ENCODE assay signal across 8 cellular contexts in the genomic region with DNA sequence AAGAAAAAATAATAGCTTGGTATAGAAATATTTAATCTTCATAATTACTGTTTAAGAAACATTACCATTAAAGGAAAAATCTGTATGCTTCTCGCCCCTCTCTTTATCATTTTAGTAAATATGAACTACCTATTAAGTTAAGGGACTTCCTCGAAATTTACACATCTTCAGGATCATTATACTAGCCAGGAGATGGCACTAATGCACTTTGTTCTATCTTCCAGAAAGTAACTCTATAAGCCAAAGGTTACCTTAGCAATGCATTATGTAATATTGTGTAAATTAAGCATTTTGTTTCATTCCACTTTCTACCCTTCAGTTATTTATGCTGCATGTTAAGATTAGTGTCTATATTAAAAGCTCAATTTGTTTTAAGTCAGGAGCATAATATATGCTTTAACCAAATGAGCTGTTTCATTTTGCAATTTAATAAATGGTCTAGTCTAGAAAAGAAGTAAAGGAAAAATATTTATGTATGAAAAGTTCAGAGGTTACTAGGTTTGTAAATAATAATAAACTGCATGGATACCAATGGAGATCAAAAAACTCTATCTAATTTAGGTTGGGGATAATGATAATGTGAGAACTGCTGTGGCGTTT.
DNase-seq lines count a peak whose midpoint lies in the region; ATAC-seq and TF ChIP-seq lines count a peak whose summit lies in the region.

No MANE protein-coding gene starts in this region.

- no peaks in the 10 kb centered on the region for H3K79me2 ChIP-seq in KMS-11 (ENCODE audit: insufficient read depth, low read depth)

- no peak overlapping the region for H3K27ac ChIP-seq in KMS-11

- no peak overlapping the region for H3K9ac ChIP-seq in KMS-11

- peak; percentile 44 for DNase-seq in SHP77 treated with DMSO at 0.1 percent for 48 hours (lab: John Stamatoyannopoulos, UW)
- DNase-seq in kidney glomerular epithelial cell (lab: John Stamatoyannopoulos, UW) = peak; percentile 23
- DNase-seq in dedifferentiated amniotic fluid mesenchymal stem cell (ENCODE audit: extremely low spot score) = no peak
- no peak for DNase-seq in activated T-cell treated with anti-CD3 and anti-CD28 coated beads for 4 hours
- no peak for DNase-seq in mucosa of gallbladder (ENCODE audit: low spot score)

- H4K20me1 ChIP-seq in KMS-11 (ENCODE audit: insufficient read depth) = no peaks in the 10 kb centered on the region

- H2AFZ ChIP-seq in KMS-11 (ENCODE audit: low read depth) = no peak overlapping the region

- TF ChIP-seq CTCF in GM12872 (IDR thresholded peaks at IDR 0.05; ENCODE audit: insufficient read depth, low read depth, low read length) (peak; percentile 25; the same call in 1 of the 3 replicates), KMS-11 (conservative IDR thresholded peaks at IDR 0.05; ENCODE audit: low read depth, low read length) (peak; percentile 46; the same call in 1 of the 2 replicates)

- H3K27me3 ChIP-seq in KMS-11 (ENCODE audit: insufficient read depth, low read depth) = no peaks in the 10 kb centered on the region

- no peak overlapping the region for H3K4me2 ChIP-seq in KMS-11

- H3K4me3 ChIP-seq in KMS-11 (IDR thresholded peaks at IDR 0.05; ENCODE audit: insufficient read depth, low read depth, low read length) = no peak overlapping the region

- ATAC-seq in GM21381 (IDR thresholded peaks at IDR 0.05; ENCODE audit: unreplicated experiment) = no peak

- no peaks in the 10 kb centered on the region for H3K36me3 ChIP-seq in KMS-11 (ENCODE audit: insufficient read depth)

- peaks cover 5% of the 10 kb centered on the region for H3K4me1 ChIP-seq in KMS-11 (ENCODE audit: low read depth, poor library complexity, severe bottlenecking)

Comparison
In these comparisons a context has a peak if more than half of its experiments do, and no peak if none do; other contexts are left out.
1. DNase-seq: peak in SHP77 treated with DMSO at 0.1 percent for 48 hours (single experiment) and kidney glomerular epithelial cell (single experiment); none in dedifferentiated amniotic fluid mesenchymal stem cell (single experiment), activated T-cell treated with anti-CD3 and anti-CD28 coated beads for 4 hours (single experiment) and mucosa of gallbladder (single experiment).